Comparison of ENCODE assay signal across 27 cellular contexts in genomic region chr9:6921335-6921734, GRCh38.
DNase-seq lines count a peak whose midpoint lies in the region; ATAC-seq and TF ChIP-seq lines count a peak whose summit lies in the region.
"Had no signal": no experiment of that assay in that cellular context is flagged by ENCODE, and none has a peak within 500 bp of the region (broad histone marks: within the 10 kb centered on the region; RNA-seq: fewer than 3 reads in every experiment).

No MANE protein-coding gene starts in this region.

- no peak for ATAC-seq in HG03045 (IDR thresholded peaks at IDR 0.05; ENCODE audit: unreplicated experiment)
- ATAC-seq: PC-3, Right ventricle myocardium inferior had no signal

- peaks cover 34% of the 10 kb centered on the region for H3K36me3 Mint-ChIP-seq in activated CD4-positive, alpha-beta T cell treated with anti-CD3 and anti-CD28 coated beads, Interleukin-2, amount 10 ng/mL, durations not matched to agents 24 days and 14 days (ENCODE audit: low read depth)
- H3K36me3 Mint-ChIP-seq in immature natural killer cell (peaks cover 0 to 15% (median 4%) of the 10 kb centered on the region in 3 donors), glutamatergic neuron (ENCODE audit: unreplicated experiment) (no peaks in the 10 kb centered on the region)
- H3K36me3 Mint-ChIP-seq in stimulated activated naive CD8-positive, alpha-beta T cell treated with anti-CD3 and anti-CD28 coated beads, Interleukin-15, Interleukin-2, amounts not matched to agents 100 ng/mL and 50 ng/mL, for 24 hours (ENCODE audit: low read depth) = peaks cover 41% of the 10 kb centered on the region

- no peak overlapping the region for H3K27ac Mint-ChIP-seq in activated CD4-positive, alpha-beta T cell treated with anti-CD3 and anti-CD28 coated beads, Interleukin-2, amount 10 ng/mL, durations not matched to agents 24 days and 14 days
- H3K27ac Mint-ChIP-seq in immature natural killer cell = peak overlapping the region in 4 of 6 donors; percentile 6 to 53 (median 27)
- peak overlapping the region; percentile 42 for H3K27ac Mint-ChIP-seq in stimulated activated naive CD8-positive, alpha-beta T cell treated with anti-CD3 and anti-CD28 coated beads, Interleukin-15, Interleukin-2, amounts not matched to agents 100 ng/mL and 50 ng/mL, for 24 hours
- no peak overlapping the region for H3K27ac Mint-ChIP-seq in glutamatergic neuron (ENCODE audit: unreplicated experiment)
- H3K27ac Mint-ChIP-seq: HFFc6 had no signal

- DNase-seq in activated CD4-positive, alpha-beta T cell treated with anti-CD3 and anti-CD28 coated beads, Interleukin-2, amount 10 ng/mL, durations not matched to agents 24 days and 14 days = peak; percentile 44
- no peak for DNase-seq in activated CD4-positive, alpha-beta T cell treated with anti-CD3 and anti-CD28 coated beads, Interleukin-2, amount 50 U/mL, for 48 hours
- no peak for DNase-seq in immature natural killer cell
- no peak for DNase-seq in SJCRH30
- DNase-seq in glutamatergic neuron = no peak
- DNase-seq: CD4-positive, CD25-positive, alpha-beta regulatory T cell; GOT3; HFFc6; MM.1S; NCI-H1694; NCI-H2029 treated with DMSO at 0.1 percent for 48 hours; NCI-H446 treated with DMSO at 0.1 percent for 48 hours; NCI-H526; NCI-H82; NK-92 treated with Interleukin-12 subunit alpha and Interleukin-12 subunit beta, amount 100 ng/mL, for 24 hours; PC-3 had no signal

- H3K9me3 ChIP-seq in neutrophil (no peaks in the 10 kb centered on the region), SJCRH30 (replicated peaks) (no peaks in the 10 kb centered on the region)
- H3K9me3 ChIP-seq: HAP-1, SJSA1 had no signal

- TF ChIP-seq CTCF in neutrophil (IDR thresholded peaks at IDR 0.05) (no peak), glutamatergic neuron (IDR thresholded peaks at IDR 0.05; ENCODE audit: partially characterized antibody, unreplicated experiment) (no peak)

- H3K36me3 ChIP-seq in neutrophil (no peaks in the 10 kb centered on the region), SJCRH30 (no peaks in the 10 kb centered on the region)
- H3K36me3 ChIP-seq: HAP-1, SJSA1 had no signal

- H3K4me1 ChIP-seq in neutrophil (ENCODE audit: control insufficient read depth in 1 of 2, insufficient read depth in 1 of 2, low read depth in 1 of 2, low read length in 1 of 2) = peaks cover 61 to 64% of the 10 kb centered on the region in 2 experiments
- H3K4me1 ChIP-seq in SJCRH30 = no peaks in the 10 kb centered on the region
- H3K4me1 ChIP-seq: BLaER1, SJSA1 had no signal

- H3K4me3 Mint-ChIP-seq in activated CD4-positive, alpha-beta T cell treated with anti-CD3 and anti-CD28 coated beads, Interleukin-2, amount 10 ng/mL, durations not matched to agents 24 days and 14 days = no peak overlapping the region
- no peak overlapping the region for H3K4me3 Mint-ChIP-seq in immature natural killer cell
- no peak overlapping the region for H3K4me3 Mint-ChIP-seq in stimulated activated naive CD8-positive, alpha-beta T cell treated with anti-CD3 and anti-CD28 coated beads, Interleukin-15, Interleukin-2, amounts not matched to agents 100 ng/mL and 50 ng/mL, for 24 hours
- H3K4me3 Mint-ChIP-seq in glutamatergic neuron (ENCODE audit: unreplicated experiment) = no peak overlapping the region
- H3K4me3 Mint-ChIP-seq: CD4-positive, CD25-positive, alpha-beta regulatory T cell; HFFc6; IgD-negative memory B cell had no signal

- peak overlapping the region; percentile 84 for H3K27ac ChIP-seq in neutrophil
- H3K27ac ChIP-seq in SJCRH30 = no peak overlapping the region
- H3K27ac ChIP-seq: 22Rv1, BLaER1, HL-60, KMS-11, SJSA1 had no signal

- H3K4me1 Mint-ChIP-seq in activated CD4-positive, alpha-beta T cell treated with anti-CD3 and anti-CD28 coated beads, Interleukin-2, amount 10 ng/mL, durations not matched to agents 24 days and 14 days = peaks cover 37% of the 10 kb centered on the region
- H3K4me1 Mint-ChIP-seq in immature natural killer cell (peaks cover 61 to 86% of the 10 kb centered on the region in 2 donors), glutamatergic neuron (ENCODE audit: low read depth, unreplicated experiment) (peaks cover 9% of the 10 kb centered on the region)
- H3K4me1 Mint-ChIP-seq in stimulated activated naive CD8-positive, alpha-beta T cell treated with anti-CD3 and anti-CD28 coated beads, Interleukin-15, Interleukin-2, amounts not matched to agents 100 ng/mL and 50 ng/mL, for 24 hours (ENCODE audit: low read depth) = peaks cover 51% of the 10 kb centered on the region

- H3K9me3 Mint-ChIP-seq in activated CD4-positive, alpha-beta T cell treated with anti-CD3 and anti-CD28 coated beads, Interleukin-2, amount 10 ng/mL, durations not matched to agents 24 days and 14 days = no peaks in the 10 kb centered on the region
- H3K9me3 Mint-ChIP-seq in immature natural killer cell (no peaks in the 10 kb centered on the region), glutamatergic neuron (ENCODE audit: unreplicated experiment) (peaks cover 2% of the 10 kb centered on the region)
- H3K9me3 Mint-ChIP-seq in stimulated activated naive CD8-positive, alpha-beta T cell treated with anti-CD3 and anti-CD28 coated beads, Interleukin-15, Interleukin-2, amounts not matched to agents 100 ng/mL and 50 ng/mL, for 24 hours = no peaks in the 10 kb centered on the region
- H3K9me3 Mint-ChIP-seq: CD4-positive, CD25-positive, alpha-beta regulatory T cell; HFFc6 had no signal

- no peaks in the 10 kb centered on the region for H3K27me3 Mint-ChIP-seq in activated CD4-positive, alpha-beta T cell treated with anti-CD3 and anti-CD28 coated beads, Interleukin-2, amount 10 ng/mL, durations not matched to agents 24 days and 14 days
- H3K27me3 Mint-ChIP-seq in immature natural killer cell (ENCODE audit: low read depth in 3 of 3) (peaks cover 0 to 3% (median 0%) of the 10 kb centered on the region in 3 donors), glutamatergic neuron (ENCODE audit: unreplicated experiment) (no peaks in the 10 kb centered on the region)
- H3K27me3 Mint-ChIP-seq in stimulated activated naive CD8-positive, alpha-beta T cell treated with anti-CD3 and anti-CD28 coated beads, Interleukin-15, Interleukin-2, amounts not matched to agents 100 ng/mL and 50 ng/mL, for 24 hours = no peaks in the 10 kb centered on the region
- H3K27me3 Mint-ChIP-seq: CD4-positive, CD25-positive, alpha-beta regulatory T cell; IgD-negative memory B cell had no signal

- intact Hi-C loops in activated CD4-positive, alpha-beta T cell treated with anti-CD3 and anti-CD28 coated beads, Interleukin-2, amount 10 ng/mL, durations not matched to agents 24 days and 14 days (cut with micrococcal nuclease) = no loop called here

- H3K4me3 ChIP-seq in neutrophil (ENCODE audit: low read depth in 1 of 2, low read length in 1 of 2) (peak overlapping the region; percentile 18 to 40), SJCRH30 (no peak overlapping the region)
- H3K4me3 ChIP-seq: BLaER1, HAP-1, SJSA1 had no signal

- H3K27me3 ChIP-seq in neutrophil (no peaks in the 10 kb centered on the region), SJCRH30 (no peaks in the 10 kb centered on the region)
- H3K27me3 ChIP-seq: BLaER1, SJSA1 had no signal

Comparison
In these comparisons a context has a peak if more than half of its experiments do, and no peak if none do; other contexts are left out.
1. H3K27ac Mint-ChIP-seq: peak in immature natural killer cell (4 of 6) and stimulated activated naive CD8-positive, alpha-beta T cell treated with anti-CD3 and anti-CD28 coated beads, Interleukin-15, Interleukin-2, amounts not matched to agents 100 ng/mL and 50 ng/mL, for 24 hours (single experiment); none in activated CD4-positive, alpha-beta T cell treated with anti-CD3 and anti-CD28 coated beads, Interleukin-2, amount 10 ng/mL, durations not matched to agents 24 days and 14 days (single experiment) and glutamatergic neuron (single experiment).